1 cellular context compared by ENCODE assay signal in genomic region chr6:168301648-168302398, GRCh38.
A peak's percentile ranks its signal among the peaks of the same experiment; 100 is the strongest.
TF ChIP-seq lines count a peak whose summit lies in the region.

No MANE protein-coding gene starts in this region.

TF ChIP-seq in HepG2, 621 proteins besides CTCF, POLR2A, EP300 and RAD21 (continued from another document and continues in another):
- TF ChIP-seq ZNF180 (CRISPR knock-in tag; IDR thresholded peaks at IDR 0.05; ENCODE audit: borderline replicate concordance, low read depth) (no peak), NFIC (IDR thresholded peaks at IDR 0.05; ENCODE audit: low read length) (no peak), IKZF5 (CRISPR knock-in tag; IDR thresholded peaks at IDR 0.05) (peak; percentile 67), PHB2 (IDR thresholded peaks at IDR 0.05; ENCODE audit: partially characterized antibody) (no peak), GPN1 (CRISPR knock-in tag; IDR thresholded peaks at IDR 0.05; ENCODE audit: borderline replicate concordance) (no peak), ZNF644 (CRISPR knock-in tag; IDR thresholded peaks at IDR 0.05; ENCODE audit: low read depth) (no peak), ERF (CRISPR knock-in tag; IDR thresholded peaks at IDR 0.05) (peak; percentile 73), ZNF350 (CRISPR knock-in tag; IDR thresholded peaks at IDR 0.05; ENCODE audit: borderline replicate concordance, low read depth) (peak; percentile 82; the same call in 1 of the 2 replicates), ZSCAN29 (CRISPR knock-in tag; conservative IDR thresholded peaks at IDR 0.05) (0 out of 2 replicates have a peak, but pooled peaks have one; percentile 51), POGK (CRISPR knock-in tag; conservative IDR thresholded peaks at IDR 0.05) (no peak; the same call in 1 of the 2 replicates), GFI1 (CRISPR knock-in tag; IDR thresholded peaks at IDR 0.05; ENCODE audit: borderline replicate concordance) (peak; percentile 55; the same call in 1 of the 2 replicates), ZBTB7B (CRISPR knock-in tag; IDR thresholded peaks at IDR 0.05) (0 out of 2 replicates have a peak, but pooled peaks have one; percentile 14), RBAK (CRISPR knock-in tag; IDR thresholded peaks at IDR 0.05) (0 out of 2 replicates have a peak, but pooled peaks have one; percentile 61), ZNF563 (CRISPR knock-in tag; IDR thresholded peaks at IDR 0.05) (peak; percentile 49; the same call in 1 of the 2 replicates), ZNF703 (CRISPR knock-in tag; IDR thresholded peaks at IDR 0.05; ENCODE audit: borderline replicate concordance) (no peak), ZFP91 (CRISPR knock-in tag; IDR thresholded peaks at IDR 0.05; ENCODE audit: borderline replicate concordance) (peak; percentile 73; the same call in 1 of the 2 replicates), IRF1 (CRISPR knock-in tag; IDR thresholded peaks at IDR 0.05; ENCODE audit: low read depth) (no peak), ZNF501 (CRISPR knock-in tag; IDR thresholded peaks at IDR 0.05) (no peak), NFIB (CRISPR knock-in tag; IDR thresholded peaks at IDR 0.05; ENCODE audit: borderline replicate concordance) (no peak), NRL (CRISPR knock-in tag; IDR thresholded peaks at IDR 0.05; ENCODE audit: borderline replicate concordance) (no peak; the same call in 1 of the 2 replicates), MLX (CRISPR knock-in tag; IDR thresholded peaks at IDR 0.05) (0 out of 2 replicates have a peak, but pooled peaks have one; percentile 25), THRA (CRISPR knock-in tag; IDR thresholded peaks at IDR 0.05; ENCODE audit: borderline replicate concordance) (peak; percentile 82), PCBP1 (IDR thresholded peaks at IDR 0.05; ENCODE audit: borderline replicate concordance, low read depth, low read length) (no peak), NFYB (CRISPR knock-in tag; IDR thresholded peaks at IDR 0.05) (peak; percentile 13; the same call in 1 of the 2 replicates), ZMYM2 (CRISPR knock-in tag; IDR thresholded peaks at IDR 0.05) (no peak), ZNF224 (CRISPR knock-in tag; IDR thresholded peaks at IDR 0.05) (no peak), CREB1 (IDR thresholded peaks at IDR 0.05) (no peak), CREB1 (CRISPR knock-in tag; IDR thresholded peaks at IDR 0.05) (no peak; the same call in 1 of the 2 replicates), ZNF292 (CRISPR knock-in tag; IDR thresholded peaks at IDR 0.05; ENCODE audit: borderline replicate concordance, low read depth) (peak; percentile 77; the same call in 1 of the 2 replicates), ATM (IDR thresholded peaks at IDR 0.05; ENCODE audit: borderline replicate concordance) (no peak), ZGPAT (CRISPR knock-in tag; IDR thresholded peaks at IDR 0.05) (peak; percentile 76), TMF1 (CRISPR knock-in tag; IDR thresholded peaks at IDR 0.05; ENCODE audit: low read depth) (no peak)
- TF ChIP-seq, protein P1, sequence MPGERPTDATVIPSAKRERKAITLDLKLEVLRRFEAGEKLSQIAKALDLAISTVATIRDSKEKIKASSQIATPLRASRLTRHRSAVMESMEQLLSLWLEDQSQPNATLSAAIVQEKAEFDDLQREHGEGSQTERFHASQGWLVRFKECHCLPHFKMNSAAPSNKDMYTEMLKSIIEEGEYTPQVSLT (CRISPR knock-in tag; IDR thresholded peaks at IDR 0.05; ENCODE audit: borderline replicate concordance, low read depth), result no peak
- TF ChIP-seq, protein P2, sequence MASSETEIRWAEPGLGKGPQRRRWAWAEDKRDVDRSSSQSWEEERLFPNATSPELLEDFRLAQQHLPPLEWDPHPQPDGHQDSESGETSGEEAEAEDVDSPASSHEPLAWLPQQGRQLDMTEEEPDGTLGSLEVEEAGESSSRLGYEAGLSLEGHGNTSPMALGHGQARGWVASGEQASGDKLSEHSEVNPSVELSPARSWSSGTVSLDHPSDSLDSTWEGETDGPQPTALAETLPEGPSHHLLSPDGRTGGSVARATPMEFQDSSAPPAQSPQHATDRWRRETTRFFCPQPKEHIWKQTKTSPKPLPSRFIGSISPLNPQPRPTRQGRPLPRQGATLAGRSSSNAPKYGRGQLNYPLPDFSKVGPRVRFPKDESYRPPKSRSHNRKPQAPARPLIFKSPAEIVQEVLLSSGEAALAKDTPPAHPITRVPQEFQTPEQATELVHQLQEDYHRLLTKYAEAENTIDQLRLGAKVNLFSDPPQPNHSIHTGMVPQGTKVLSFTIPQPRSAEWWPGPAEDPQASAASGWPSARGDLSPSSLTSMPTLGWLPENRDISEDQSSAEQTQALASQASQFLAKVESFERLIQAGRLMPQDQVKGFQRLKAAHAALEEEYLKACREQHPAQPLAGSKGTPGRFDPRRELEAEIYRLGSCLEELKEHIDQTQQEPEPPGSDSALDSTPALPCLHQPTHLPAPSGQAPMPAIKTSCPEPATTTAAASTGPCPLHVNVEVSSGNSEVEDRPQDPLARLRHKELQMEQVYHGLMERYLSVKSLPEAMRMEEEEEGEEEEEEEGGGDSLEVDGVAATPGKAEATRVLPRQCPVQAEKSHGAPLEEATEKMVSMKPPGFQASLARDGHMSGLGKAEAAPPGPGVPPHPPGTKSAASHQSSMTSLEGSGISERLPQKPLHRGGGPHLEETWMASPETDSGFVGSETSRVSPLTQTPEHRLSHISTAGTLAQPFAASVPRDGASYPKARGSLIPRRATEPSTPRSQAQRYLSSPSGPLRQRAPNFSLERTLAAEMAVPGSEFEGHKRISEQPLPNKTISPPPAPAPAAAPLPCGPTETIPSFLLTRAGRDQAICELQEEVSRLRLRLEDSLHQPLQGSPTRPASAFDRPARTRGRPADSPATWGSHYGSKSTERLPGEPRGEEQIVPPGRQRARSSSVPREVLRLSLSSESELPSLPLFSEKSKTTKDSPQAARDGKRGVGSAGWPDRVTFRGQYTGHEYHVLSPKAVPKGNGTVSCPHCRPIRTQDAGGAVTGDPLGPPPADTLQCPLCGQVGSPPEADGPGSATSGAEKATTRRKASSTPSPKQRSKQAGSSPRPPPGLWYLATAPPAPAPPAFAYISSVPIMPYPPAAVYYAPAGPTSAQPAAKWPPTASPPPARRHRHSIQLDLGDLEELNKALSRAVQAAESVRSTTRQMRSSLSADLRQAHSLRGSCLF (CRISPR knock-in tag; IDR thresholded peaks at IDR 0.05; ENCODE audit: borderline replicate concordance), result no peak
- TF ChIP-seq, protein P3, sequence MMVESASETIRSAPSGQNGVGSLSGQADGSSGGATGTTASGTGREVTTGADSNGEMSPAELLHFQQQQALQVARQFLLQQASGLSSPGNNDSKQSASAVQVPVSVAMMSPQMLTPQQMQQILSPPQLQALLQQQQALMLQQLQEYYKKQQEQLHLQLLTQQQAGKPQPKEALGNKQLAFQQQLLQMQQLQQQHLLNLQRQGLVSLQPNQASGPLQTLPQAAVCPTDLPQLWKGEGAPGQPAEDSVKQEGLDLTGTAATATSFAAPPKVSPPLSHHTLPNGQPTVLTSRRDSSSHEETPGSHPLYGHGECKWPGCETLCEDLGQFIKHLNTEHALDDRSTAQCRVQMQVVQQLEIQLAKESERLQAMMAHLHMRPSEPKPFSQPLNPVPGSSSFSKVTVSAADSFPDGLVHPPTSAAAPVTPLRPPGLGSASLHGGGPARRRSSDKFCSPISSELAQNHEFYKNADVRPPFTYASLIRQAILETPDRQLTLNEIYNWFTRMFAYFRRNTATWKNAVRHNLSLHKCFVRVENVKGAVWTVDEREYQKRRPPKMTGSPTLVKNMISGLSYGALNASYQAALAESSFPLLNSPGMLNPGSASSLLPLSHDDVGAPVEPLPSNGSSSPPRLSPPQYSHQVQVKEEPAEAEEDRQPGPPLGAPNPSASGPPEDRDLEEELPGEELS (CRISPR knock-in tag; IDR thresholded peaks at IDR 0.05), result peak; percentile 100
- TF ChIP-seq, protein P4, sequence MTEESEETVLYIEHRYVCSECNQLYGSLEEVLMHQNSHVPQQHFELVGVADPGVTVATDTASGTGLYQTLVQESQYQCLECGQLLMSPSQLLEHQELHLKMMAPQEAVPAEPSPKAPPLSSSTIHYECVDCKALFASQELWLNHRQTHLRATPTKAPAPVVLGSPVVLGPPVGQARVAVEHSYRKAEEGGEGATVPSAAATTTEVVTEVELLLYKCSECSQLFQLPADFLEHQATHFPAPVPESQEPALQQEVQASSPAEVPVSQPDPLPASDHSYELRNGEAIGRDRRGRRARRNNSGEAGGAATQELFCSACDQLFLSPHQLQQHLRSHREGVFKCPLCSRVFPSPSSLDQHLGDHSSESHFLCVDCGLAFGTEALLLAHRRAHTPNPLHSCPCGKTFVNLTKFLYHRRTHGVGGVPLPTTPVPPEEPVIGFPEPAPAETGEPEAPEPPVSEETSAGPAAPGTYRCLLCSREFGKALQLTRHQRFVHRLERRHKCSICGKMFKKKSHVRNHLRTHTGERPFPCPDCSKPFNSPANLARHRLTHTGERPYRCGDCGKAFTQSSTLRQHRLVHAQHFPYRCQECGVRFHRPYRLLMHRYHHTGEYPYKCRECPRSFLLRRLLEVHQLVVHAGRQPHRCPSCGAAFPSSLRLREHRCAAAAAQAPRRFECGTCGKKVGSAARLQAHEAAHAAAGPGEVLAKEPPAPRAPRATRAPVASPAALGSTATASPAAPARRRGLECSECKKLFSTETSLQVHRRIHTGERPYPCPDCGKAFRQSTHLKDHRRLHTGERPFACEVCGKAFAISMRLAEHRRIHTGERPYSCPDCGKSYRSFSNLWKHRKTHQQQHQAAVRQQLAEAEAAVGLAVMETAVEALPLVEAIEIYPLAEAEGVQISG (CRISPR knock-in tag; IDR thresholded peaks at IDR 0.05), result peak; percentile 44
- TF ChIP-seq, protein P5, sequence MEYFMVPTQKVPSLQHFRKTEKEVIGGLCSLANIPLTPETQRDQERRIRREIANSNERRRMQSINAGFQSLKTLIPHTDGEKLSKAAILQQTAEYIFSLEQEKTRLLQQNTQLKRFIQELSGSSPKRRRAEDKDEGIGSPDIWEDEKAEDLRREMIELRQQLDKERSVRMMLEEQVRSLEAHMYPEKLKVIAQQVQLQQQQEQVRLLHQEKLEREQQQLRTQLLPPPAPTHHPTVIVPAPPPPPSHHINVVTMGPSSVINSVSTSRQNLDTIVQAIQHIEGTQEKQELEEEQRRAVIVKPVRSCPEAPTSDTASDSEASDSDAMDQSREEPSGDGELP (IDR thresholded peaks at IDR 0.05; ENCODE audit: borderline replicate concordance, low read depth), result peak; percentile 87
